20 cellular contexts compared by ENCODE assay signal in the genomic region with DNA sequence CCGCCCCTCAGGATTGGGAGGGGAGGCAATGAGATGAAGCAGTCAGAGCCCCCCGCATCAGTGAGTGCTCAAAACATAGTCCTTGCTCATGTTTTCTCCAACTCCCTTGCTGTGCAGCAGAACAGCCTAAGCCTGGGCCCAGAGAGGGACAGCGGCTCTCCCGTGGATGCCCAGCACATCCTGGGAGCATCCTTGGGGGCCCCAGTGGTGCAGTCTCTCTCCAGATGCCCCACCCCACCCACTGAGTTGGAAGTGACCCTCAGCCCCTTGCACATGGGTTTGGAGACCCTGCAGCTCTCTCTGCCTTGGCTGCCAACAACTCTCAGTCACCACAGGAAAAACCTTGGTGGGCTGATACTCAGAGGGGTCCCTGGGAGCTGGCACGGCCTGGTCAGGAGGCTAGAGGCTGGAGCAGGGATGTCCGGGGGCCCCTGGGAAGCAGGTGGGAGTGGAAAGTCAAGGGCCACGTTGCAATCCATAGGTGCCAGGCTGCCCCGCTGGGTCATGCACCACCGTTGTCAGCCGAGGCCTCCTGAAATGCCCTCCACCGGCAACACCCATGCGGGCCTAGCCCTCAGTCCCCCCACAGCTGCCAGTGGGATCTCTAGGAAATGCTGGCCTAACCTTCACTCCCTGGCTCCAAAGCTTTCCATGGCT.
"Had no signal": no experiment of that assay in that cellular context is flagged by ENCODE, and none has a peak within 500 bp of the region (broad histone marks: within the 10 kb centered on the region; RNA-seq: fewer than 3 reads in every experiment).

No MANE protein-coding gene starts in this region.

- H3K4me2 ChIP-seq: neural progenitor cell had no signal

- H3K27ac ChIP-seq: body of pancreas, colonic mucosa, left lung, neural progenitor cell, ovary, spleen, thoracic aorta had no signal

- H3K27me3 ChIP-seq: body of pancreas, colonic mucosa, left lung, neural progenitor cell, ovary, spleen had no signal

- H3K9me3 Mint-ChIP-seq: activated naive CD8-positive, alpha-beta T cell treated with anti-CD3 and anti-CD28 coated beads, Interleukin-2, amount 10 ng/mL, durations not matched to agents 7 days and 5 days; activated T-helper 1 cell treated with anti-CD3 and anti-CD28 coated beads, Interleukin-12 subunit alpha, Interleukin-12 subunit beta, Interleukin-2, Interleukin-4 antibody, amounts not matched to agents 30 ng/mL and 10 ng/mL and 1 ng/mL, durations not matched to agents 14 hours and 24 hours and 36 hours; neural progenitor cell had no signal

- H3K4me1 Mint-ChIP-seq: activated naive CD8-positive, alpha-beta T cell treated with anti-CD3 and anti-CD28 coated beads, Interleukin-2, amount 10 ng/mL, durations not matched to agents 7 days and 5 days; stimulated activated naive B cell treated with anti-CD40 and anti-IgM and Interleukin-4, amounts not matched to agents 10 μg/mL and 1 μg/mL and 100 μg/mL, for 72 hours had no signal

- H3K4me1 ChIP-seq: body of pancreas, colonic mucosa, left lung, neural progenitor cell, spleen had no signal

- DNase-seq: activated CD4-positive, alpha-beta T cell treated with anti-CD3 and anti-CD28 coated beads, Interleukin-2, amount 50 U/mL, for 1 hour; activated CD8-positive, alpha-beta memory T cell treated with anti-CD3 and anti-CD28 coated beads, Interleukin-2, amount 50 U/mL, for 4 hours; activated naive CD4-positive, alpha-beta T cell; activated naive CD8-positive, alpha-beta T cell treated with anti-CD3 and anti-CD28 coated beads, Interleukin-2, amount 10 ng/mL, durations not matched to agents 7 days and 5 days; amygdala; body of pancreas; central memory CD4-positive, alpha-beta T cell; colonic mucosa; erythroblast; foreskin melanocyte; stimulated activated naive B cell treated with anti-CD40 and anti-IgM and Interleukin-4, amounts not matched to agents 10 μg/mL and 1 μg/mL and 100 μg/mL, for 72 hours; SW 1271 had no signal

- H3K27me3 Mint-ChIP-seq: activated naive CD8-positive, alpha-beta T cell treated with anti-CD3 and anti-CD28 coated beads, Interleukin-2, amount 10 ng/mL, durations not matched to agents 7 days and 5 days had no signal

- H3K36me3 Mint-ChIP-seq: activated naive CD8-positive, alpha-beta T cell treated with anti-CD3 and anti-CD28 coated beads, Interleukin-2, amount 10 ng/mL, durations not matched to agents 7 days and 5 days; neural progenitor cell; stimulated activated naive B cell treated with anti-CD40 and anti-IgM and Interleukin-4, amounts not matched to agents 10 μg/mL and 1 μg/mL and 100 μg/mL, for 72 hours had no signal

- H3K36me3 ChIP-seq: colonic mucosa, left lung, neural progenitor cell, ovary, spleen, thoracic aorta had no signal

- H3K9me3 ChIP-seq: body of pancreas, colonic mucosa, left lung, ovary, spleen, thoracic aorta had no signal

- H2AFZ ChIP-seq: neural progenitor cell had no signal

- H3K9ac ChIP-seq: neural progenitor cell had no signal

- FAIRE-seq: endometrium, urothelium cell line had no signal

- H3K4me3 ChIP-seq: body of pancreas, colonic mucosa, left lung, neural progenitor cell, ovary, spleen, thoracic aorta had no signal

- H3K27ac Mint-ChIP-seq: activated naive CD8-positive, alpha-beta T cell treated with anti-CD3 and anti-CD28 coated beads, Interleukin-2, amount 10 ng/mL, durations not matched to agents 7 days and 5 days; activated T-helper 1 cell treated with anti-CD3 and anti-CD28 coated beads, Interleukin-12 subunit alpha, Interleukin-12 subunit beta, Interleukin-2, Interleukin-4 antibody, amounts not matched to agents 30 ng/mL and 10 ng/mL and 1 ng/mL, durations not matched to agents 14 hours and 24 hours and 36 hours; neural progenitor cell; stimulated activated naive B cell treated with anti-CD40 and anti-IgM and Interleukin-4, amounts not matched to agents 10 μg/mL and 1 μg/mL and 100 μg/mL, for 72 hours had no signal

- ATAC-seq: body of pancreas; left lung; stimulated activated naive B cell treated with anti-CD40 and anti-IgM and Interleukin-4, amounts not matched to agents 10 μg/mL and 1 μg/mL and 100 μg/mL, for 72 hours had no signal

- H3K4me3 Mint-ChIP-seq: activated naive CD8-positive, alpha-beta T cell treated with anti-CD3 and anti-CD28 coated beads, Interleukin-2, amount 10 ng/mL, durations not matched to agents 7 days and 5 days; activated T-helper 1 cell treated with anti-CD3 and anti-CD28 coated beads, Interleukin-12 subunit alpha, Interleukin-12 subunit beta, Interleukin-2, Interleukin-4 antibody, amounts not matched to agents 30 ng/mL and 10 ng/mL and 1 ng/mL, durations not matched to agents 14 hours and 24 hours and 36 hours; neural progenitor cell; stimulated activated naive B cell treated with anti-CD40 and anti-IgM and Interleukin-4, amounts not matched to agents 10 μg/mL and 1 μg/mL and 100 μg/mL, for 72 hours had no signal
